In genomic region chr22:42891696-42892095, GRCh38 we compare ENCODE assay signal across 1 cellular context.
TF ChIP-seq lines count a peak whose summit lies in the region.

No MANE protein-coding gene starts in this region.

TF ChIP-seq in GM23338, 12 proteins besides CTCF, POLR2A, EP300 and RAD21 (continued from another document):
- TF ChIP-seq, protein P1, sequence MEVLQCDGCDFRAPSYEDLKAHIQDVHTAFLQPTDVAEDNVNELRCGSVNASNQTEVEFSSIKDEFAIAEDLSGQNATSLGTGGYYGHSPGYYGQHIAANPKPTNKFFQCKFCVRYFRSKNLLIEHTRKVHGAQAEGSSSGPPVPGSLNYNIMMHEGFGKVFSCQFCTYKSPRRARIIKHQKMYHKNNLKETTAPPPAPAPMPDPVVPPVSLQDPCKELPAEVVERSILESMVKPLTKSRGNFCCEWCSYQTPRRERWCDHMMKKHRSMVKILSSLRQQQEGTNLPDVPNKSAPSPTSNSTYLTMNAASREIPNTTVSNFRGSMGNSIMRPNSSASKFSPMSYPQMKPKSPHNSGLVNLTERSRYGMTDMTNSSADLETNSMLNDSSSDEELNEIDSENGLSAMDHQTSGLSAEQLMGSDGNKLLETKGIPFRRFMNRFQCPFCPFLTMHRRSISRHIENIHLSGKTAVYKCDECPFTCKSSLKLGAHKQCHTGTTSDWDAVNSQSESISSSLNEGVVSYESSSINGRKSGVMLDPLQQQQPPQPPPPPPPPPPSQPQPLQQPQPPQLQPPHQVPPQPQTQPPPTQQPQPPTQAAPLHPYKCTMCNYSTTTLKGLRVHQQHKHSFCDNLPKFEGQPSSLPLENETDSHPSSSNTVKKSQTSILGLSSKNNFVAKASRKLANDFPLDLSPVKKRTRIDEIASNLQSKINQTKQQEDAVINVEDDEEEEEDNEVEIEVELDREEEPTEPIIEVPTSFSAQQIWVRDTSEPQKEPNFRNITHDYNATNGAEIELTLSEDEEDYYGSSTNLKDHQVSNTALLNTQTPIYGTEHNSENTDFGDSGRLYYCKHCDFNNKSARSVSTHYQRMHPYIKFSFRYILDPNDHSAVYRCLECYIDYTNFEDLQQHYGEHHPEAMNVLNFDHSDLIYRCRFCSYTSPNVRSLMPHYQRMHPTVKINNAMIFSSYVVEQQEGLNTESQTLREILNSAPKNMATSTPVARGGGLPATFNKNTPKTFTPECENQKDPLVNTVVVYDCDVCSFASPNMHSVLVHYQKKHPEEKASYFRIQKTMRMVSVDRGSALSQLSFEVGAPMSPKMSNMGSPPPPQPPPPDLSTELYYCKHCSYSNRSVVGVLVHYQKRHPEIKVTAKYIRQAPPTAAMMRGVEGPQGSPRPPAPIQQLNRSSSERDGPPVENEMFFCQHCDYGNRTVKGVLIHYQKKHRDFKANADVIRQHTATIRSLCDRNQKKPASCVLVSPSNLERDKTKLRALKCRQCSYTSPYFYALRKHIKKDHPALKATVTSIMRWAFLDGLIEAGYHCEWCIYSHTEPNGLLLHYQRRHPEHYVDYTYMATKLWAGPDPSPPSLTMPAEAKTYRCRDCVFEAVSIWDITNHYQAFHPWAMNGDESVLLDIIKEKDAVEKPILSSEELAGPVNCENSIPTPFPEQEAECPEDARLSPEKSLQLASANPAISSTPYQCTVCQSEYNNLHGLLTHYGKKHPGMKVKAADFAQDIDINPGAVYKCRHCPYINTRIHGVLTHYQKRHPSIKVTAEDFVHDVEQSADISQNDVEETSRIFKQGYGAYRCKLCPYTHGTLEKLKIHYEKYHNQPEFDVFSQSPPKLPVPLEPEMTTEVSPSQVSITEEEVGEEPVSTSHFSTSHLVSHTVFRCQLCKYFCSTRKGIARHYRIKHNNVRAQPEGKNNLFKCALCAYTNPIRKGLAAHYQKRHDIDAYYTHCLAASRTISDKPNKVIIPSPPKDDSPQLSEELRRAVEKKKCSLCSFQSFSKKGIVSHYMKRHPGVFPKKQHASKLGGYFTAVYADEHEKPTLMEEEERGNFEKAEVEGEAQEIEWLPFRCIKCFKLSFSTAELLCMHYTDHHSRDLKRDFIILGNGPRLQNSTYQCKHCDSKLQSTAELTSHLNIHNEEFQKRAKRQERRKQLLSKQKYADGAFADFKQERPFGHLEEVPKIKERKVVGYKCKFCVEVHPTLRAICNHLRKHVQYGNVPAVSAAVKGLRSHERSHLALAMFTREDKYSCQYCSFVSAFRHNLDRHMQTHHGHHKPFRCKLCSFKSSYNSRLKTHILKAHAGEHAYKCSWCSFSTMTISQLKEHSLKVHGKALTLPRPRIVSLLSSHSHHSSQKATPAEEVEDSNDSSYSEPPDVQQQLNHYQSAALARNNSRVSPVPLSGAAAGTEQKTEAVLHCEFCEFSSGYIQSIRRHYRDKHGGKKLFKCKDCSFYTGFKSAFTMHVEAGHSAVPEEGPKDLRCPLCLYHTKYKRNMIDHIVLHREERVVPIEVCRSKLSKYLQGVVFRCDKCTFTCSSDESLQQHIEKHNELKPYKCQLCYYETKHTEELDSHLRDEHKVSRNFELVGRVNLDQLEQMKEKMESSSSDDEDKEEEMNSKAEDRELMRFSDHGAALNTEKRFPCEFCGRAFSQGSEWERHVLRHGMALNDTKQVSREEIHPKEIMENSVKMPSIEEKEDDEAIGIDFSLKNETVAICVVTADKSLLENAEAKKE (CRISPR knock-in tag; IDR thresholded peaks at IDR 0.05), result no peak
- TF ChIP-seq POLR2AphosphoS5 (IDR thresholded peaks at IDR 0.05; ENCODE audit: low read depth) (no peak), EZH2phosphoT487 (IDR thresholded peaks at IDR 0.05; ENCODE audit: unreplicated experiment) (no peak), CREB1 (CRISPR knock-in tag; IDR thresholded peaks at IDR 0.05; ENCODE audit: low read depth) (no peak), ZNF114 (CRISPR knock-in tag; IDR thresholded peaks at IDR 0.05) (no peak), ZNF331 (CRISPR knock-in tag; IDR thresholded peaks at IDR 0.05; ENCODE audit: low read depth) (no peak), ETS1 (IDR thresholded peaks at IDR 0.05) (no peak), STAT1 (IDR thresholded peaks at IDR 0.05; ENCODE audit: unreplicated experiment) (no peak), NANOG (IDR thresholded peaks at IDR 0.05; ENCODE audit: borderline replicate concordance) (no peak)
- TF ChIP-seq, protein P2, sequence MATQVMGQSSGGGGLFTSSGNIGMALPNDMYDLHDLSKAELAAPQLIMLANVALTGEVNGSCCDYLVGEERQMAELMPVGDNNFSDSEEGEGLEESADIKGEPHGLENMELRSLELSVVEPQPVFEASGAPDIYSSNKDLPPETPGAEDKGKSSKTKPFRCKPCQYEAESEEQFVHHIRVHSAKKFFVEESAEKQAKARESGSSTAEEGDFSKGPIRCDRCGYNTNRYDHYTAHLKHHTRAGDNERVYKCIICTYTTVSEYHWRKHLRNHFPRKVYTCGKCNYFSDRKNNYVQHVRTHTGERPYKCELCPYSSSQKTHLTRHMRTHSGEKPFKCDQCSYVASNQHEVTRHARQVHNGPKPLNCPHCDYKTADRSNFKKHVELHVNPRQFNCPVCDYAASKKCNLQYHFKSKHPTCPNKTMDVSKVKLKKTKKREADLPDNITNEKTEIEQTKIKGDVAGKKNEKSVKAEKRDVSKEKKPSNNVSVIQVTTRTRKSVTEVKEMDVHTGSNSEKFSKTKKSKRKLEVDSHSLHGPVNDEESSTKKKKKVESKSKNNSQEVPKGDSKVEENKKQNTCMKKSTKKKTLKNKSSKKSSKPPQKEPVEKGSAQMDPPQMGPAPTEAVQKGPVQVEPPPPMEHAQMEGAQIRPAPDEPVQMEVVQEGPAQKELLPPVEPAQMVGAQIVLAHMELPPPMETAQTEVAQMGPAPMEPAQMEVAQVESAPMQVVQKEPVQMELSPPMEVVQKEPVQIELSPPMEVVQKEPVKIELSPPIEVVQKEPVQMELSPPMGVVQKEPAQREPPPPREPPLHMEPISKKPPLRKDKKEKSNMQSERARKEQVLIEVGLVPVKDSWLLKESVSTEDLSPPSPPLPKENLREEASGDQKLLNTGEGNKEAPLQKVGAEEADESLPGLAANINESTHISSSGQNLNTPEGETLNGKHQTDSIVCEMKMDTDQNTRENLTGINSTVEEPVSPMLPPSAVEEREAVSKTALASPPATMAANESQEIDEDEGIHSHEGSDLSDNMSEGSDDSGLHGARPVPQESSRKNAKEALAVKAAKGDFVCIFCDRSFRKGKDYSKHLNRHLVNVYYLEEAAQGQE (IDR thresholded peaks at IDR 0.05; ENCODE audit: unreplicated experiment), result no peak
